Comparison of ENCODE assay signal across 8 cellular contexts in the genomic region with DNA sequence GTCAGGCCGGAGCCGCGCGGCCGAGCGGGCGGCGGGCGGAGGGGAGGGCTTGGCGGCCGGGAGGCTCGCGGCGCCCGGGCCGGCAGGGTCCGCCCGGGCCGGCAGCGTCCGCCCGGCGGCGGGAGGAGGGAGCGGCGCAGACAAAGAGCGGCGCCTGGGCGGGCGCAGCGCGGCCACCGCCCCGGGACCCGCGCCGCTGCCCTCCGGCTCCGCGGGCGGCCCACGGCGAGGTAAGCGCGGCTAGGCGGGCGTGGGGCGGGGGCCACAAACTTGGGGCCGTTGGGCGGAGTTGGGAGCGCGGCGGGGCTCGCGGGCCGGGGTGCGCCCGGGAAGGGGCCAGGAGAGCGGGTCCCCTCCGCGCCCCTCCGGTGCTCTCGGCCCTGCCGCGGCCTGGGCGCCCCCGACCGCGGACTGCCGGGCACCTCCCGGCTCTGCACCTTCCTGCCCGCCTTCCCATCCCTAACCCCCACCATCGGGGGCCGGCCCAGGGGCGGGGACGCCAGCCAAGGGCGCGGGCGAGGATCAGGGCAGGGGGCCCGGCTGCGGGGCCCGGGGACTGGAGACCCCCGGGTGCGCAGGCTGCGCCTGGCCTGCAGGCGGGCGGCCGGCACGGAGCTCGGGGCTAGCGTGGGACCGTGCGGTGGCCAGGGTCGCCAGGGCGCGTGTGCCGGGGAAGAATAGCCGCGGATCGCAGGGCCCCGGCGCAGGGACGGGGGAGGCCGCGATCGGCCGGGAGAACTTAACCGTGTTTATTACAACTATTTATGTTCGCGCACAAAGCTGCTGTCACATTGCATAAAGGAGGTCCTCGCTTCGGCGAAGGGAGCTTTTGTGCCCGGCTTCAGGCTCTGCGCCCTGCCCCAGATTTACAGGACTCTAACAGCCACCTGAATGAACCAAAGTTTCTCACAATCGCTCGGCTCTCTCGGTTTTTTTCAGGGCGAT. TPM values are rescaled to one million over a fixed set of nuclear protein-coding genes. Genes with fewer than 3 reads are reported as not detected.
DNase-seq lines count a peak whose midpoint lies in the region; TF ChIP-seq lines count a peak whose summit lies in the region.

A gene (plus strand): TSS at position 4 of the 945 bp plus-strand sequence. CDS start 110,152 bp downstream, outside the sequence.

- no peaks in the 10 kb centered on the region for H3K36me3 ChIP-seq in parathyroid adenoma (ENCODE audit: control insufficient read depth, insufficient read depth, low read length)

- peak; percentile 77 for DNase-seq in activated CD8-positive, alpha-beta memory T cell treated with anti-CD3 and anti-CD28 coated beads for 24 hours
- no peak for DNase-seq in activated CD8-positive, alpha-beta memory T cell treated with anti-CD3 and anti-CD28 coated beads, Interleukin-2, amount 50 U/mL, for 48 hours
- DNase-seq in HEK293T (ENCODE audit: extremely low spot score) (peak; percentile 42), NCI-H1105 treated with DMSO at 0.1 percent for 48 hours (lab: John Stamatoyannopoulos, UW) (peak; percentile 22), cardiac septum (ENCODE audit: low spot score) (no peak), SKM-1 treated with dmso at 0.1 percent for 144 hours (lab: John Stamatoyannopoulos, UW; ENCODE audit: unreplicated experiment) (no peak)

- H3K4me1 Mint-ChIP-seq in activated naive CD8-positive, alpha-beta T cell (ENCODE audit: low read depth), result peaks cover 76% of the 10 kb centered on the region

- peaks cover 12% of the 10 kb centered on the region for H3K4me1 ChIP-seq in parathyroid adenoma

- intact Hi-C loops in cardiac septum (cut with DNase I), result loop anchor here (5.0 kb wide), 2 partner anchors 137 to 282 kb away; no protein-coding TSS in a partner anchor

- peak within 1 kb of the TSS; percentile 93 for H3K4me3 Mint-ChIP-seq in activated naive CD8-positive, alpha-beta T cell

- H3K9me3 ChIP-seq in parathyroid adenoma (ENCODE audit: control insufficient read depth, low read length), result no peaks in the 10 kb centered on the region

- H3K9ac ChIP-seq in parathyroid adenoma, result peak within 1 kb of the TSS; percentile 47

- POLR2A ChIA-PET in HEK293T (lab: Yijun Ruan, JAX), result interaction anchor here (1.2 to 1.7 kb wide), 2 partner anchors 8 to 27 kb away, joined by 3 to 4 read pairs; no protein-coding TSS in a partner anchor

- no peaks in the 10 kb centered on the region for H3K27me3 ChIP-seq in parathyroid adenoma (ENCODE audit: control insufficient read depth, insufficient read depth, low read length)

- CTCF ChIA-PET in HEK293T (lab: Yijun Ruan, JAX), result interaction anchor here (0.6 kb wide), 1 partner anchor 113 kb away, joined by 3 read pairs; no protein-coding TSS in a partner anchor

- H3K4me3 ChIP-seq in parathyroid adenoma (ENCODE audit: low read depth, low read length), result peak within 1 kb of the TSS; percentile 60

- H2AFZ ChIP-seq in parathyroid adenoma, result peak within 1 kb of the TSS; percentile 73

- TF ChIP-seq CTCF in parathyroid adenoma (IDR thresholded peaks at IDR 0.05), result no peak

- peak within 1 kb of the TSS; percentile 73 for H3K27ac ChIP-seq in parathyroid adenoma

- H3K36me3 Mint-ChIP-seq in activated naive CD8-positive, alpha-beta T cell, result peaks cover 14% of the 10 kb centered on the region

- no peaks in the 10 kb centered on the region for H3K9me3 Mint-ChIP-seq in activated naive CD8-positive, alpha-beta T cell (ENCODE audit: low read depth)

- peak within 1 kb of the TSS; percentile 85 for H3K4me2 ChIP-seq in parathyroid adenoma (ENCODE audit: low read length)

- H3K27me3 Mint-ChIP-seq in activated naive CD8-positive, alpha-beta T cell, result no peaks in the 10 kb centered on the region

- peak within 1 kb of the TSS; percentile 99 for H3K27ac Mint-ChIP-seq in activated naive CD8-positive, alpha-beta T cell

- H3K79me2 ChIP-seq in parathyroid adenoma, result peaks cover 42% of the 10 kb centered on the region

TF ChIP-seq in HEK293T, 16 proteins besides CTCF, POLR2A, EP300 and RAD21:
- no peak for TF ChIP-seq BHLHE40 (IDR thresholded peaks at IDR 0.05; ENCODE audit: borderline replicate concordance)
- TF ChIP-seq, protein P1, sequence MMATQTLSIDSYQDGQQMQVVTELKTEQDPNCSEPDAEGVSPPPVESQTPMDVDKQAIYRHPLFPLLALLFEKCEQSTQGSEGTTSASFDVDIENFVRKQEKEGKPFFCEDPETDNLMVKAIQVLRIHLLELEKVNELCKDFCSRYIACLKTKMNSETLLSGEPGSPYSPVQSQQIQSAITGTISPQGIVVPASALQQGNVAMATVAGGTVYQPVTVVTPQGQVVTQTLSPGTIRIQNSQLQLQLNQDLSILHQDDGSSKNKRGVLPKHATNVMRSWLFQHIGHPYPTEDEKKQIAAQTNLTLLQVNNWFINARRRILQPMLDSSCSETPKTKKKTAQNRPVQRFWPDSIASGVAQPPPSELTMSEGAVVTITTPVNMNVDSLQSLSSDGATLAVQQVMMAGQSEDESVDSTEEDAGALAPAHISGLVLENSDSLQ (IDR thresholded peaks at IDR 0.05), result no peak
- TF ChIP-seq CTBP1 (IDR thresholded peaks at IDR 0.05; ENCODE audit: borderline replicate concordance), result no peak
- TF ChIP-seq FOXK2 (IDR thresholded peaks at IDR 0.05), result no peak
- TF ChIP-seq FOXA1 (IDR thresholded peaks at IDR 0.05), result no peak
- TF ChIP-seq L3MBTL2 (conservative IDR thresholded peaks at IDR 0.05), result no peak
- TF ChIP-seq TARDBP (IDR thresholded peaks at IDR 0.05), result no peak

RNA-seq across cellular contexts. Expression of the gene that starts here (rescaled TPM):
- 33.2 TPM for total RNA-seq in cardiac septum

Comparison
In these comparisons a context has a peak if more than half of its experiments do, and no peak if none do; other contexts are left out.
1. DNase-seq: peak in activated CD8-positive, alpha-beta memory T cell treated with anti-CD3 and anti-CD28 coated beads for 24 hours (single experiment), HEK293T (single experiment) and NCI-H1105 treated with DMSO at 0.1 percent for 48 hours (single experiment); none in activated CD8-positive, alpha-beta memory T cell treated with anti-CD3 and anti-CD28 coated beads, Interleukin-2, amount 50 U/mL, for 48 hours (single experiment), cardiac septum (single experiment) and SKM-1 treated with dmso at 0.1 percent for 144 hours (single experiment).